In the genomic region with DNA sequence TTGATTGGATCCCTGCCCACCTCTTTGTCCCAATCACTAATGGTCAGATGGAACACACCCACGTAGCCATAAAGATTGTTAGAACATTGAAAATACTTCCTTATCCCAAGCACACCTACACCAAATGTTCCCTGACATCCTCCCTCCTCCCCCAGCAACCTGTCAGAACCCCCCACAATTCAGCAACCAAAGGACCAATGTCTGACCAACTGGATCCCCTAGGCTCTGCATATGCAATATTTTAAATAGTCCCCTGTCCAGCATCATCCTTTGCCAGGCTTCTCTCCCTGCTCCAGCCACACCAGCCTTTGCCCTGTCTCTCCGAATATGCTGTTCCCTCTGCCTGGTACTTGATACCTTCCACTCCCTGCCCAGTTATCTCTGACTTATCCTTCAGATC, we compare ENCODE assay signal across 3 cellular contexts. TPM values are rescaled to one million over a fixed set of nuclear protein-coding genes. Genes with fewer than 3 reads are reported as not detected.
"Had no signal": no experiment of that assay in that cellular context is flagged by ENCODE, and none has a peak within 500 bp of the region (broad histone marks: within the 10 kb centered on the region; RNA-seq: fewer than 3 reads in every experiment).

No MANE protein-coding gene starts in this region.

- H3K4me3 ChIP-seq: GM12878 had no signal

- DNase-seq: GDM1, GF-D8 had no signal

RNA-seq across cellular contexts. Expression of a gene that starts 54.9 kb away (rescaled TPM):
- total RNA-seq: GM12878 had no signal
